Comparison of ENCODE assay signal across 8 cellular contexts in genomic region chr6:144055121-144055931, GRCh38. TPM values are rescaled to one million over a fixed set of nuclear protein-coding genes. Genes with fewer than 3 reads are reported as not detected.
DNase-seq lines count a peak whose midpoint lies in the region; ATAC-seq and TF ChIP-seq lines count a peak whose summit lies in the region.

No MANE protein-coding gene starts in this region.

- no peaks in the 10 kb centered on the region for H3K27me3 ChIP-seq in GM06990 (replicated peaks; ENCODE audit: control insufficient read depth, insufficient read depth, low read length)
- peaks cover 0 to 12% (median 0%) of the 10 kb centered on the region in 45 donors for H3K27me3 ChIP-seq in dorsolateral prefrontal cortex

- H3K9me3 Mint-ChIP-seq in mesothelial cell of epicardium, result peaks cover 3% of the 10 kb centered on the region

- DNase-seq in GM06990 (ENCODE audit: extremely low read depth, insufficient read length) (no peak), Kasumi-1 (lab: John Stamatoyannopoulos, UW) (peak; percentile 40 to 47), mesothelial cell of epicardium (ENCODE audit: low spot score in 2 of 2, unreplicated experiment in 2 of 2) (no peak), dorsolateral prefrontal cortex (no peak), NCI-H2227 (lab: John Stamatoyannopoulos, UW; ENCODE audit: unreplicated experiment) (no peak), NCI-H2029 (lab: John Stamatoyannopoulos, UW) (no peak)
- DNase-seq in central memory CD4-positive, alpha-beta T cell, result peak; percentile 67

- H3K27me3 Mint-ChIP-seq in mesothelial cell of epicardium (ENCODE audit: low read depth), result peaks cover 40% of the 10 kb centered on the region

- peak overlapping the region; percentile 49 for H3K4me3 ChIP-seq in GM06990 (replicated peaks; ENCODE audit: low read depth, low read length)
- no peak overlapping the region for H3K4me3 ChIP-seq in dorsolateral prefrontal cortex

- H3K36me3 Mint-ChIP-seq in mesothelial cell of epicardium, result no peaks in the 10 kb centered on the region

- TF ChIP-seq CTCF in GM06990 (IDR thresholded peaks at IDR 0.05; ENCODE audit: insufficient read depth, low read length, poor library complexity, severe bottlenecking), result no peak
- TF ChIP-seq CTCF in mesothelial cell of epicardium (IDR thresholded peaks at IDR 0.05; ENCODE audit: unreplicated experiment), result no peak
- no peak for TF ChIP-seq CTCF in dorsolateral prefrontal cortex (IDR thresholded peaks at IDR 0.05 in 54 of 56, conservative IDR thresholded peaks at IDR 0.05 in 2 of 56; ENCODE audit: low read depth in 1 of 56, partially characterized antibody in 56 of 56)

- no peak overlapping the region for H3K27ac Mint-ChIP-seq in mesothelial cell of epicardium

- no peaks in the 10 kb centered on the region for H3K4me1 Mint-ChIP-seq in mesothelial cell of epicardium

- H3K4me3 Mint-ChIP-seq in mesothelial cell of epicardium, result no peak overlapping the region

- intact Hi-C loops in dorsolateral prefrontal cortex (cut with DNase I), result no loop called here

- peak; percentile 89 for ATAC-seq in GM21528 (IDR thresholded peaks at IDR 0.05; ENCODE audit: low FRiP score, unreplicated experiment)

- H3K27ac ChIP-seq in dorsolateral prefrontal cortex, result no peak overlapping the region

- H3K36me3 ChIP-seq in GM06990 (ENCODE audit: control insufficient read depth, insufficient read depth, low read length), result no peaks in the 10 kb centered on the region

RNA-seq across cellular contexts. Expression of gene SF3B5, which starts 40.0 kb away (rescaled TPM):
- 111 to 114 TPM (median 112 TPM) in 3 replicates for total RNA-seq in mesothelial cell of epicardium
- total RNA-seq in dorsolateral prefrontal cortex, result 10 to 100 TPM; 62.2 to 97.4 (median 77.0) TPM

RNA-seq across cellular contexts. Expression of gene PLAGL1, which starts 47.3 kb away (rescaled TPM):
- total RNA-seq in mesothelial cell of epicardium, result 158 to 164 TPM (median 161 TPM) in 3 replicates
- 10 to 100 TPM in 117 of 120 experiments, 1 to 10 TPM in 3; 8.9 to 34.8 (median 17.9) TPM for total RNA-seq in dorsolateral prefrontal cortex

Comparison
In these comparisons a context has a peak if more than half of its experiments do, and no peak if none do; other contexts are left out.
1. DNase-seq: peak in Kasumi-1 (2 of 2) and central memory CD4-positive, alpha-beta T cell (single experiment); none in GM06990 (single experiment), mesothelial cell of epicardium (0 of 2), dorsolateral prefrontal cortex (0 of 10), NCI-H2227 (single experiment) and NCI-H2029 (single experiment).